In genomic region chr4:139454646-139455045, GRCh38 we compare ENCODE assay signal across 7 cellular contexts. TPM values are rescaled to one million over a fixed set of nuclear protein-coding genes. Genes with fewer than 3 reads are reported as not detected.
A peak's percentile ranks its signal among the peaks of the same experiment; 100 is the strongest.
DNase-seq lines count a peak whose midpoint lies in the region; ATAC-seq and TF ChIP-seq lines count a peak whose summit lies in the region.

No MANE protein-coding gene starts in this region.

- CTCF ChIA-PET in RWPE1 (lab: Yijun Ruan, JAX), result no interaction called here

- H3K4me1 ChIP-seq in GM23338 (ENCODE audit: insufficient read depth), result peaks cover 42% of the 10 kb centered on the region

- H3K9me2 ChIP-seq in GM23338 (ENCODE audit: insufficient read depth), result no peaks in the 10 kb centered on the region

- H3K4me2 ChIP-seq in GM23338, result peak overlapping the region; percentile 81

- peak overlapping the region; percentile 92; the same call in 1 of the 2 replicates for H3K27ac Mint-ChIP-seq in GM23338

- peaks cover 7% of the 10 kb centered on the region for H3F3A ChIP-seq in GM23338 (replicated peaks; ENCODE audit: low read depth)

- no peak for DNase-seq in GM23338 (ENCODE audit: low spot score)
- no peak for DNase-seq in RWPE1 (ENCODE audit: low spot score)
- peak; percentile 10 for DNase-seq in fibroblast of pulmonary artery (ENCODE audit: low read depth)
- no peak for DNase-seq in skeletal muscle cell (ENCODE audit: low read depth)
- no peak for DNase-seq in hepatic stellate cell (ENCODE audit: low spot score)
- DNase-seq in AG20443 (ENCODE audit: low spot score), result no peak
- no peak for DNase-seq in activated CD4-positive, alpha-beta T cell treated with anti-CD3 and anti-CD28 coated beads for 1 hour

- peak overlapping the region; percentile 95 for H3K4me3 ChIP-seq in GM23338
- peak overlapping the region; percentile 96 for H3K4me3 ChIP-seq in fibroblast of pulmonary artery (replicated peaks; ENCODE audit: low read depth, low read length)
- peak overlapping the region; percentile 100 for H3K4me3 ChIP-seq in skeletal muscle cell (ENCODE audit: low read depth, low read length)

- H3K36me3 ChIP-seq in GM23338 (ENCODE audit: insufficient read depth), result no peaks in the 10 kb centered on the region

- H3K9me3 Mint-ChIP-seq in GM23338, result no peaks in the 10 kb centered on the region

- H3K4me3 Mint-ChIP-seq in GM23338, result peak overlapping the region; percentile 96

- ATAC-seq in GM23338, result no peak

- H2AFZ ChIP-seq in GM23338, result peak overlapping the region; percentile 84; the same call in 1 of the 2 replicates

- H3K27ac ChIP-seq in GM23338 (ENCODE audit: low read depth) (peak overlapping the region; percentile 97; the same call in 1 of the 2 replicates), RWPE1 (peak overlapping the region; percentile 99)

- TF ChIP-seq CTCF in GM23338 (conservative IDR thresholded peaks at IDR 0.05; ENCODE audit: low read depth in 2 of 2) (no peak), RWPE1 (conservative IDR thresholded peaks at IDR 0.05; ENCODE audit: low read depth) (no peak), fibroblast of pulmonary artery (IDR thresholded peaks at IDR 0.05; ENCODE audit: low read length, missing control alignments) (no peak)

- H3K36me3 Mint-ChIP-seq in GM23338 (ENCODE audit: low read depth), result peaks cover 9% of the 10 kb centered on the region; the same call in 2 of the 3 replicates

- peaks cover 67% of the 10 kb centered on the region for H3K79me2 ChIP-seq in GM23338 (replicated peaks; ENCODE audit: insufficient read depth)

- no peaks in the 10 kb centered on the region for H3K27me3 ChIP-seq in GM23338 (ENCODE audit: insufficient read depth)

- peaks cover 54% of the 10 kb centered on the region for H3K4me1 Mint-ChIP-seq in GM23338

- H4K20me1 ChIP-seq in GM23338 (replicated peaks; ENCODE audit: insufficient read depth), result peaks cover 8% of the 10 kb centered on the region; the same call in 1 of the 2 replicates

- peaks cover 10% of the 10 kb centered on the region for H3K27me3 Mint-ChIP-seq in GM23338 (ENCODE audit: insufficient read depth, low read depth, poor library complexity)

- POLR2A ChIA-PET in RWPE1 (lab: Yijun Ruan, JAX; ENCODE audit: low non-redundant PET), result no interaction called here

TF ChIP-seq in GM23338, 12 proteins besides CTCF, POLR2A, EP300 and RAD21:
- TF ChIP-seq ZNF114 (CRISPR knock-in tag; IDR thresholded peaks at IDR 0.05) (no peak), STAT1 (IDR thresholded peaks at IDR 0.05; ENCODE audit: unreplicated experiment) (no peak), EZH2 (IDR thresholded peaks at IDR 0.05; ENCODE audit: low read depth, unreplicated experiment) (no peak), REST (IDR thresholded peaks at IDR 0.05; ENCODE audit: unreplicated experiment) (no peak), ZNF331 (CRISPR knock-in tag; IDR thresholded peaks at IDR 0.05; ENCODE audit: low read depth) (no peak), CREB1 (CRISPR knock-in tag; IDR thresholded peaks at IDR 0.05; ENCODE audit: low read depth) (no peak), NANOG (IDR thresholded peaks at IDR 0.05; ENCODE audit: borderline replicate concordance) (no peak)

RNA-seq across cellular contexts. Expression of gene RAB33B, which starts 0.7 kb away (rescaled TPM):
- total RNA-seq in GM23338 (2014; rRNA removed; shearing (Covaris generic)), result 17.5 and 19.1 TPM in 2 replicates
- 9.9 TPM in 2 replicates for polyA plus RNA-seq in GM23338 (2016; fragmentation: Nextera tagmentation; extraction: Ambion mirVana)
